ENCODE assay signal across 1 cellular context in genomic region chr3:195870937-195871336, GRCh38.
TF ChIP-seq lines count a peak whose summit lies in the region.

No MANE protein-coding gene starts in this region.

TF ChIP-seq in HCT116, 20 proteins besides CTCF, POLR2A, EP300 and RAD21 (continued from another document):
- TF ChIP-seq ATF3 (IDR thresholded peaks at IDR 0.05): no peak
- no peak for TF ChIP-seq JUND (IDR thresholded peaks at IDR 0.05)
- TF ChIP-seq REST (IDR thresholded peaks at IDR 0.05; ENCODE audit: low read depth): no peak
- TF ChIP-seq EZH2phosphoT487 (IDR thresholded peaks at IDR 0.05; ENCODE audit: borderline replicate concordance): no peak
- TF ChIP-seq CBX3 (IDR thresholded peaks at IDR 0.05; ENCODE audit: low read depth): no peak
- TF ChIP-seq CEBPB (IDR thresholded peaks at IDR 0.05; ENCODE audit: low read depth): no peak
- TF ChIP-seq, protein P1, sequence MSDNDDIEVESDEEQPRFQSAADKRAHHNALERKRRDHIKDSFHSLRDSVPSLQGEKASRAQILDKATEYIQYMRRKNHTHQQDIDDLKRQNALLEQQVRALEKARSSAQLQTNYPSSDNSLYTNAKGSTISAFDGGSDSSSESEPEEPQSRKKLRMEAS (IDR thresholded peaks at IDR 0.05): no peak
- TF ChIP-seq ZBTB33 (IDR thresholded peaks at IDR 0.05; ENCODE audit: extremely low read depth, insufficient replicate concordance, low read length): no peak
- no peak for TF ChIP-seq ZNF274 (IDR thresholded peaks at IDR 0.05; ENCODE audit: low read depth, low read length)
- TF ChIP-seq SP1 (IDR thresholded peaks at IDR 0.05; ENCODE audit: low read depth): no peak
- no peak for TF ChIP-seq ZFX (IDR thresholded peaks at IDR 0.05)
- no peak for TF ChIP-seq SRF (IDR thresholded peaks at IDR 0.05; ENCODE audit: low read depth)
- TF ChIP-seq TCF7L2 (IDR thresholded peaks at IDR 0.05; ENCODE audit: borderline replicate concordance, extremely low read depth, insufficient read depth, insufficient read length): no peak
TF ChIP-seq in HCT116: peak in this region for 0.
